ENCODE assay signal across 9 cellular contexts in the genomic region with DNA sequence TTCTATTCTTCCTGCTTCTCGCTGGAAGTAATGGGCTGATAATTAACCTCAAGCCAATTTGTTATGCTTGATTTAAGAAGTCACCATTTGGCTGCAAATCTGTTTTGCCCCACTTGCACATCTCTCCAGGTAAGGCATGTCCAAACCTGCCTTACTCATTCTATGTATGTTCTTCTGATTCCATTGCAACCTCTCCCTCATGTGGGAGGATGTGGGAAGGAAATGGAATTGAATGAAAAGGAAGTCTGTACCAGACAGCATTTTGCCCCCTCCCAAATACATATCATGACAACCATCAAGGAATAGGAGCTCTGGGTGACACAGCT.
"Had no signal": no experiment of that assay in that cellular context is flagged by ENCODE, and none has a peak within 500 bp of the region (broad histone marks: within the 10 kb centered on the region; RNA-seq: fewer than 3 reads in every experiment).

No MANE protein-coding gene starts in this region.

- H3K36me3 Mint-ChIP-seq: activated naive CD8-positive, alpha-beta T cell treated with anti-CD3 and anti-CD28 coated beads, Interleukin-2, amount 10 ng/mL, durations not matched to agents 7 days and 5 days had no signal

- H3K4me1 ChIP-seq: gastrocnemius medialis, upper lobe of left lung had no signal

- H3K9me3 ChIP-seq: gastrocnemius medialis, upper lobe of left lung had no signal

- H3K4me3 ChIP-seq: gastrocnemius medialis, upper lobe of left lung had no signal

- H3K27ac ChIP-seq: gastrocnemius medialis, upper lobe of left lung had no signal

- H3K36me3 ChIP-seq: gastrocnemius medialis, upper lobe of left lung had no signal

- H3K27me3 ChIP-seq: gastrocnemius medialis, upper lobe of left lung had no signal

- H3K4me1 Mint-ChIP-seq: activated CD4-positive, alpha-beta memory T cell treated with anti-CD3 and anti-CD28 coated beads, Interleukin-2, amount 10 ng/mL, durations not matched to agents 7 days and 5 days; activated naive CD8-positive, alpha-beta T cell treated with anti-CD3 and anti-CD28 coated beads, Interleukin-2, amount 10 ng/mL, durations not matched to agents 7 days and 5 days had no signal

- ATAC-seq: activated CD4-positive, CD25-positive, alpha-beta regulatory T cell treated with anti-CD3 and anti-CD28 coated beads, Interleukin-2, amount 50 U/mL, for 24 hours; gastrocnemius medialis had no signal

- DNase-seq: activated CD4-positive, alpha-beta memory T cell treated with anti-CD3 and anti-CD28 coated beads, Interleukin-2, amount 10 ng/mL, durations not matched to agents 7 days and 5 days; activated CD8-positive, alpha-beta memory T cell treated with anti-CD3 and anti-CD28 coated beads, Interleukin-2, amount 50 U/mL, for 48 hours; activated naive CD8-positive, alpha-beta T cell treated with anti-CD3 and anti-CD28 coated beads, Interleukin-2, amount 10 ng/mL, durations not matched to agents 7 days and 5 days; aorta; gastrocnemius medialis; upper lobe of left lung had no signal

- H3K27ac Mint-ChIP-seq: activated CD4-positive, alpha-beta memory T cell treated with anti-CD3 and anti-CD28 coated beads, Interleukin-2, amount 10 ng/mL, durations not matched to agents 7 days and 5 days; activated naive CD8-positive, alpha-beta T cell treated with anti-CD3 and anti-CD28 coated beads, Interleukin-2, amount 10 ng/mL, durations not matched to agents 7 days and 5 days; stimulated activated naive CD8-positive, alpha-beta T cell treated with anti-CD3 and anti-CD28 coated beads, Interleukin-15, Interleukin-2, amounts not matched to agents 100 ng/mL and 50 ng/mL, for 24 hours; T-helper 2 cell treated with Interferon-gamma antibody and Interleukin-4, amounts not matched to agents 5 μg/mL and 100 μg/mL, for 36 hours had no signal

- H3K9me3 Mint-ChIP-seq: activated CD4-positive, alpha-beta memory T cell treated with anti-CD3 and anti-CD28 coated beads, Interleukin-2, amount 10 ng/mL, durations not matched to agents 7 days and 5 days; activated naive CD8-positive, alpha-beta T cell treated with anti-CD3 and anti-CD28 coated beads, Interleukin-2, amount 10 ng/mL, durations not matched to agents 7 days and 5 days; stimulated activated naive CD8-positive, alpha-beta T cell treated with anti-CD3 and anti-CD28 coated beads, Interleukin-15, Interleukin-2, amounts not matched to agents 100 ng/mL and 50 ng/mL, for 24 hours; T-helper 2 cell treated with Interferon-gamma antibody and Interleukin-4, amounts not matched to agents 5 μg/mL and 100 μg/mL, for 36 hours had no signal

- H3K4me3 Mint-ChIP-seq: activated CD4-positive, alpha-beta memory T cell treated with anti-CD3 and anti-CD28 coated beads, Interleukin-2, amount 10 ng/mL, durations not matched to agents 7 days and 5 days; activated naive CD8-positive, alpha-beta T cell treated with anti-CD3 and anti-CD28 coated beads, Interleukin-2, amount 10 ng/mL, durations not matched to agents 7 days and 5 days; stimulated activated naive CD8-positive, alpha-beta T cell treated with anti-CD3 and anti-CD28 coated beads, Interleukin-15, Interleukin-2, amounts not matched to agents 100 ng/mL and 50 ng/mL, for 24 hours; T-helper 2 cell treated with Interferon-gamma antibody and Interleukin-4, amounts not matched to agents 5 μg/mL and 100 μg/mL, for 36 hours had no signal
